ENCODE assay signal across 14 cellular contexts in genomic region chr7:83475403-83475802, GRCh38.
A peak's percentile ranks its signal among the peaks of the same experiment; 100 is the strongest.
DNase-seq lines count a peak whose midpoint lies in the region; ATAC-seq and TF ChIP-seq lines count a peak whose summit lies in the region.
"Had no signal": no experiment of that assay in that cellular context is flagged by ENCODE, and none has a peak within 500 bp of the region (broad histone marks: within the 10 kb centered on the region; RNA-seq: fewer than 3 reads in every experiment).

No MANE protein-coding gene starts in this region.

- POLR2A ChIA-PET in activated CD8-positive, alpha-beta T cell treated with anti-CD3 and anti-CD28 coated beads for 36 hours (lab: Charles Lee): no interaction called here
- POLR2A ChIA-PET in activated CD8-positive, alpha-beta T cell treated with anti-CD3 and anti-CD28 coated beads, Interleukin-2, amount 10 ng/mL, durations not matched to agents 7 days and 5 days (lab: Charles Lee): no interaction called here

- intact Hi-C loops in activated CD8-positive, alpha-beta T cell treated with anti-CD3 and anti-CD28 coated beads for 36 hours (cut with micrococcal nuclease): no loop called here

- no peak for ATAC-seq in activated CD8-positive, alpha-beta T cell treated with anti-CD3 and anti-CD28 coated beads for 36 hours
- ATAC-seq in activated CD8-positive, alpha-beta T cell treated with anti-CD3 and anti-CD28 coated beads, Interleukin-2, amount 10 ng/mL, durations not matched to agents 7 days and 5 days: no peak
- ATAC-seq: gastroesophageal sphincter had no signal

- no peaks in the 10 kb centered on the region for H3K27me3 Mint-ChIP-seq in activated CD8-positive, alpha-beta T cell treated with anti-CD3 and anti-CD28 coated beads for 36 hours
- no peaks in the 10 kb centered on the region for H3K27me3 Mint-ChIP-seq in activated CD8-positive, alpha-beta T cell treated with anti-CD3 and anti-CD28 coated beads, Interleukin-2, amount 10 ng/mL, durations not matched to agents 7 days and 5 days (ENCODE audit: low read depth)
- peaks cover 5% of the 10 kb centered on the region for H3K27me3 Mint-ChIP-seq in type B pancreatic cell

- H3K36me3 Mint-ChIP-seq in activated CD8-positive, alpha-beta T cell treated with anti-CD3 and anti-CD28 coated beads for 36 hours (ENCODE audit: low read depth): no peaks in the 10 kb centered on the region
- no peaks in the 10 kb centered on the region for H3K36me3 Mint-ChIP-seq in activated CD8-positive, alpha-beta T cell treated with anti-CD3 and anti-CD28 coated beads, Interleukin-2, amount 10 ng/mL, durations not matched to agents 7 days and 5 days (ENCODE audit: low read depth)
- no peaks in the 10 kb centered on the region for H3K36me3 Mint-ChIP-seq in type B pancreatic cell

- H3K4me1 Mint-ChIP-seq in activated CD8-positive, alpha-beta T cell treated with anti-CD3 and anti-CD28 coated beads for 36 hours (ENCODE audit: low read depth): no peaks in the 10 kb centered on the region
- H3K4me1 Mint-ChIP-seq in activated CD8-positive, alpha-beta T cell treated with anti-CD3 and anti-CD28 coated beads, Interleukin-2, amount 10 ng/mL, durations not matched to agents 7 days and 5 days (ENCODE audit: low read depth): no peaks in the 10 kb centered on the region
- H3K4me1 Mint-ChIP-seq in type B pancreatic cell (ENCODE audit: unreplicated experiment): no peaks in the 10 kb centered on the region

- CTCF ChIA-PET in activated CD8-positive, alpha-beta T cell treated with anti-CD3 and anti-CD28 coated beads for 36 hours (lab: Charles Lee): no interaction called here
- CTCF ChIA-PET in activated CD8-positive, alpha-beta T cell treated with anti-CD3 and anti-CD28 coated beads, Interleukin-2, amount 10 ng/mL, durations not matched to agents 7 days and 5 days (lab: Charles Lee): no interaction called here

- H3K27ac Mint-ChIP-seq in activated CD8-positive, alpha-beta T cell treated with anti-CD3 and anti-CD28 coated beads for 36 hours: no peak overlapping the region
- no peak overlapping the region for H3K27ac Mint-ChIP-seq in activated CD8-positive, alpha-beta T cell treated with anti-CD3 and anti-CD28 coated beads, Interleukin-2, amount 10 ng/mL, durations not matched to agents 7 days and 5 days
- no peak overlapping the region for H3K27ac Mint-ChIP-seq in type B pancreatic cell

- DNase-seq in activated CD8-positive, alpha-beta T cell treated with anti-CD3 and anti-CD28 coated beads for 36 hours: peak; percentile 1
- DNase-seq in activated CD8-positive, alpha-beta T cell treated with anti-CD3 and anti-CD28 coated beads, Interleukin-2, amount 10 ng/mL, durations not matched to agents 7 days and 5 days: no peak
- peak; percentile 82 for DNase-seq in NCI-H69 (lab: John Stamatoyannopoulos, UW)
- peak; percentile 1 to 24 for DNase-seq in erythroblast (lab: John Stamatoyannopoulos, UW)
- DNase-seq in type B pancreatic cell (ENCODE audit: extremely low spot score, unreplicated experiment): no peak
- no peak for DNase-seq in GM10266 (ENCODE audit: extremely low spot score)
- no peak for DNase-seq in NCI-H187 (lab: John Stamatoyannopoulos, UW)
- no peak for DNase-seq in SHP77 treated with DMSO at 0.1 percent for 48 hours (lab: John Stamatoyannopoulos, UW)
- DNase-seq: activated gamma-delta T cell treated with Interleukin-2 at 50 U/mL for 16 hours; kidney glomerular epithelial cell; NCI-H1930; NCI-H774; stimulated activated CD4-positive, alpha-beta T cell treated with anti-CD3 and anti-CD28 coated beads, Interleukin-15, amount 100 ng/mL, for 24 hours had no signal

- no peak overlapping the region for H3K4me3 Mint-ChIP-seq in activated CD8-positive, alpha-beta T cell treated with anti-CD3 and anti-CD28 coated beads for 36 hours
- H3K4me3 Mint-ChIP-seq in activated CD8-positive, alpha-beta T cell treated with anti-CD3 and anti-CD28 coated beads, Interleukin-2, amount 10 ng/mL, durations not matched to agents 7 days and 5 days: no peak overlapping the region
- no peak overlapping the region for H3K4me3 Mint-ChIP-seq in type B pancreatic cell

- no peak for TF ChIP-seq POLR2A in erythroblast (IDR thresholded peaks at IDR 0.05; ENCODE audit: low read length)

- no peak for TF ChIP-seq CTCF in activated CD8-positive, alpha-beta T cell treated with anti-CD3 and anti-CD28 coated beads for 36 hours (IDR thresholded peaks at IDR 0.05)
- peak; percentile 45 for TF ChIP-seq CTCF in type B pancreatic cell (conservative IDR thresholded peaks at IDR 0.05)
- no peak for TF ChIP-seq CTCF in GM10266 (IDR thresholded peaks at IDR 0.05; ENCODE audit: control insufficient read depth, insufficient read depth, low read depth, missing control alignments)

- no peaks in the 10 kb centered on the region for H3K9me3 Mint-ChIP-seq in activated CD8-positive, alpha-beta T cell treated with anti-CD3 and anti-CD28 coated beads for 36 hours
- no peaks in the 10 kb centered on the region for H3K9me3 Mint-ChIP-seq in activated CD8-positive, alpha-beta T cell treated with anti-CD3 and anti-CD28 coated beads, Interleukin-2, amount 10 ng/mL, durations not matched to agents 7 days and 5 days (ENCODE audit: insufficient read depth)
- no peaks in the 10 kb centered on the region for H3K9me3 Mint-ChIP-seq in type B pancreatic cell

Comparison
In these comparisons a context has a peak if more than half of its experiments do, and no peak if none do; other contexts are left out.
1. DNase-seq: peak in activated CD8-positive, alpha-beta T cell treated with anti-CD3 and anti-CD28 coated beads for 36 hours (single experiment), NCI-H69 (single experiment) and erythroblast (2 of 2); none in activated CD8-positive, alpha-beta T cell treated with anti-CD3 and anti-CD28 coated beads, Interleukin-2, amount 10 ng/mL, durations not matched to agents 7 days and 5 days (single experiment), type B pancreatic cell (single experiment), GM10266 (single experiment), NCI-H187 (0 of 2) and SHP77 treated with DMSO at 0.1 percent for 48 hours (single experiment).